ENCODE assay signal across 1 cellular context in the genomic region with DNA sequence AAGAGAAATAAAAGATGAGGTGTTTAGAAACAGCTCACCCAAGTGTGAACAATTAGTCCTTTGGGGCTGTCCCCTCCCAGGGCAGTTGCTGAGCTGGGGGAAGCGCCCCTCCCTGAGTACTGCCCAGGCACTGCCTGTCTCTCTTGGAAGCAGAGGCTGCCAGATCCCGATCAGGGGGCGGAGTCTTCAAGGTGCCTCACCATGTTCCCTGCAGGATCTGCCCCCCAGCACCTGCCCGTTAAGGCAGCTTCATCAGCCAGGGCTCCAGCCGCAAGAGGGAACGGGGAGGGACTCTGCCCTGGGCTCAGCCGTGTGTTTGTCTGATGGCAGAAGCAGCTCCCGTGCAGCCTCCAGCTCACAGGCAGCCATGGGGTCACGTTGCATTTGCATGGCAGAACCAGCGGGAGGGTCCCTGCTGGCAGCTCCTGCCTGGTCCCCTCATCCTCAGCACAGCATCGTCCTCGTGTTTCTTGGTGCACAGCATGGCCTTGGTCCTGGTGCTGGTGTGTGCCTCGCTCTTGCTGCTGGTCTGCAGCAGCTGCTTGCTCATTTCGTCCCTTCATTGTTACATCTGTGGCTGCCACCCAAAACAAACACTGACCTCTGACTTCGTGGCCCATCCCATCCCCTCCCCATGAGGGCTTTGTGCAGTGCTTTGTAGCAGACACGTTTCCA.
TF ChIP-seq lines count a peak whose summit lies in the region.

No MANE protein-coding gene starts in this region.

TF ChIP-seq in H1, 55 proteins besides CTCF, POLR2A, EP300 and RAD21 (continued from another document):
- TF ChIP-seq GABPA (IDR thresholded peaks at IDR 0.05; ENCODE audit: borderline replicate concordance, insufficient read depth, low read length) (peak; percentile 52; the same call in 1 of the 2 replicates), POLR2AphosphoS5 (IDR thresholded peaks at IDR 0.05; ENCODE audit: low read depth, low read length) (no peak), SRF (IDR thresholded peaks at IDR 0.05; ENCODE audit: low read depth, low read length) (no peak; the same call in 1 of the 2 replicates), RBBP5 (IDR thresholded peaks at IDR 0.05; ENCODE audit: borderline replicate concordance, low read depth, low read length) (no peak)
- TF ChIP-seq, protein P1, sequence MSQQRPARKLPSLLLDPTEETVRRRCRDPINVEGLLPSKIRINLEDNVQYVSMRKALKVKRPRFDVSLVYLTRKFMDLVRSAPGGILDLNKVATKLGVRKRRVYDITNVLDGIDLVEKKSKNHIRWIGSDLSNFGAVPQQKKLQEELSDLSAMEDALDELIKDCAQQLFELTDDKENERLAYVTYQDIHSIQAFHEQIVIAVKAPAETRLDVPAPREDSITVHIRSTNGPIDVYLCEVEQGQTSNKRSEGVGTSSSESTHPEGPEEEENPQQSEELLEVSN (IDR thresholded peaks at IDR 0.05) = 0 out of 2 replicates have a peak, but pooled peaks have one; percentile 38
TF ChIP-seq in H1: peak in this region for 3.
